In the genomic region with DNA sequence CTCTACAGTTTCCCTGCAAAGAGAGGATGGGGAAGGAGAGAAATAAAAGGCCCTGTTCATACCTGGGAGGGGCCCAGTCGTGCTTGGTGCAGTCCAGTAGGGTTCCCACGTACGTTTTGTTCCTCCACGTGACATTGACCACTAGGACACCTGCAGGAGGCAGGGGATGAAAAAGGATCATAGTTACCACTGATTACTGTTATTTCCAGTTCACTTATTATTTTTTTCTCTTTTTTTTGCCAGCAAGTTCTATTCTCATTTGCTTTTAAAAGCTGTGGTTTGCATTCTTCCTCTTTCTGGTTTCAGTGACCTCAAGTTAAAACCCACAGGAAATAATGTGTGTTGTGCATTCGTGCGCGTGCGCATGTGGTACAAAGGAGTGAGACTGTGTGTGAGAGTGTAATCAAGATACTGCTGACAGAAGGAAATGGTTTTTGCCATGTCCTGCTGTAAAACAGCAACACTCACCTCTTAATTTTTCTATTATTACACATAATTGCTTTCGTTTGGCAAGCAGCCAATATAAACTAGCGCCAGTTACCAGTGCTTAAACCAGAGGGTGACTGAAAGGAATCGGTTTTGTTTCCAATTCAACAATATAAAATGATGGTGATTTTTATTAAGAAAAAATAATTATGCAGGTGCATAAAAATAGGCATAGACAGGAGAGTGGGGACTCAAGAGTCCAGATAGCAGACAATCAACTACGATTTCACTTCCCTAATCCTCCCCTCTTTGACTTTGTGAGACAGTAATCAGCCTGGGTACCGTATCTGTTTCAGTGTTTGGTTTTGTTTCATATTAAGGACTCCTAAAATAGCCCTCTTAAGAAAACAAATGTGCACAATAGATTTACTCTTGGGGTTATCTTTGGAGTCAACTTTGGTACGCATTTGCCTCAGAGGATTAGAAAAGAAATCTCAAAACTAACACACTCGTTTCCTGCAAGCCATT, we compare ENCODE assay signal across 1 cellular context.
TF ChIP-seq lines count a peak whose summit lies in the region.

No MANE protein-coding gene starts in this region.

TF ChIP-seq in K562, 482 proteins besides CTCF, POLR2A, EP300 and RAD21 (continued from another document and continues in another):
- TF ChIP-seq C11orf30 (IDR thresholded peaks at IDR 0.05; ENCODE audit: low read depth) (peak; percentile 45; the same call in 1 of the 2 replicates), HMBOX1 (IDR thresholded peaks at IDR 0.05) (peak; percentile 46; the same call in 1 of the 2 replicates), HLTF (IDR thresholded peaks at IDR 0.05) (no peak), PTRF (tag; IDR thresholded peaks at IDR 0.05) (no peak), KLF16 (IDR thresholded peaks at IDR 0.05) (no peak), ZBTB1 (CRISPR knock-in tag; IDR thresholded peaks at IDR 0.05; ENCODE audit: borderline replicate concordance, low read depth) (peak; percentile 85; the same call in 1 of the 2 replicates), ARID1B (IDR thresholded peaks at IDR 0.05) (peak; percentile 15; the same call in 1 of the 2 replicates), NRF1 (conservative IDR thresholded peaks at IDR 0.05 in 1 of 2, IDR thresholded peaks at IDR 0.05 in 1 of 2) (peak; percentile 94 to 95), DDX20 (tag; IDR thresholded peaks at IDR 0.05; ENCODE audit: low read depth) (no peak), ETV6 (IDR thresholded peaks at IDR 0.05; ENCODE audit: borderline replicate concordance in 1 of 2, low read depth in 2 of 2, low read length in 1 of 2) (peak in 1 of 2 experiments; percentile 42; a peak in 1 of 4 replicates), ETV6 (CRISPR knock-in tag; IDR thresholded peaks at IDR 0.05; ENCODE audit: borderline replicate concordance) (no peak), MEIS2 (IDR thresholded peaks at IDR 0.05; ENCODE audit: partially characterized antibody) (peak; percentile 77), UBTF (IDR thresholded peaks at IDR 0.05; ENCODE audit: borderline replicate concordance in 1 of 2, low read depth in 2 of 2, low read length in 2 of 2) (no peak), CBFA2T3 (IDR thresholded peaks at IDR 0.05) (peak; percentile 48), GABPA (tag; conservative IDR thresholded peaks at IDR 0.05; ENCODE audit: low read depth) (peak; percentile 46; the same call in 1 of the 2 replicates), PTBP1 (IDR thresholded peaks at IDR 0.05; ENCODE audit: low read depth, low read length) (no peak), CBX8 (IDR thresholded peaks at IDR 0.05; ENCODE audit: borderline replicate concordance, extremely low read depth, low read depth, low read length, poor library complexity, severe bottlenecking) (no peak), ZEB2 (IDR thresholded peaks at IDR 0.05) (no peak), HDGF (IDR thresholded peaks at IDR 0.05) (no peak), ZSCAN32 (CRISPR knock-in tag; IDR thresholded peaks at IDR 0.05) (no peak), MGA (IDR thresholded peaks at IDR 0.05) (peak; percentile 52; the same call in 1 of the 2 replicates), HDAC3 (IDR thresholded peaks at IDR 0.05; ENCODE audit: borderline replicate concordance, partially characterized antibody) (no peak), KAT8 (IDR thresholded peaks at IDR 0.05; ENCODE audit: low read depth) (no peak), ZNF75A (CRISPR knock-in tag; IDR thresholded peaks at IDR 0.05) (no peak), POLR3G (IDR thresholded peaks at IDR 0.05; ENCODE audit: extremely low read depth, insufficient read length, insufficient replicate concordance) (no peak), SREBF2 (CRISPR knock-in tag; IDR thresholded peaks at IDR 0.05) (no peak), ZNF316 (IDR thresholded peaks at IDR 0.05) (peak; percentile 48; the same call in 1 of the 2 replicates), ESRRA (IDR thresholded peaks at IDR 0.05; ENCODE audit: borderline replicate concordance, low read depth) (peak; percentile 89; the same call in 1 of the 2 replicates), ZNF76 (CRISPR knock-in tag; IDR thresholded peaks at IDR 0.05; ENCODE audit: borderline replicate concordance) (no peak), L3MBTL2 (IDR thresholded peaks at IDR 0.05) (0 out of 2 replicates have a peak, but pooled peaks have one; percentile 27)
- TF ChIP-seq, protein P1, sequence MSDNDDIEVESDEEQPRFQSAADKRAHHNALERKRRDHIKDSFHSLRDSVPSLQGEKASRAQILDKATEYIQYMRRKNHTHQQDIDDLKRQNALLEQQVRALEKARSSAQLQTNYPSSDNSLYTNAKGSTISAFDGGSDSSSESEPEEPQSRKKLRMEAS (CRISPR knock-in tag; IDR thresholded peaks at IDR 0.05) = no peak
- TF ChIP-seq, protein P2, sequence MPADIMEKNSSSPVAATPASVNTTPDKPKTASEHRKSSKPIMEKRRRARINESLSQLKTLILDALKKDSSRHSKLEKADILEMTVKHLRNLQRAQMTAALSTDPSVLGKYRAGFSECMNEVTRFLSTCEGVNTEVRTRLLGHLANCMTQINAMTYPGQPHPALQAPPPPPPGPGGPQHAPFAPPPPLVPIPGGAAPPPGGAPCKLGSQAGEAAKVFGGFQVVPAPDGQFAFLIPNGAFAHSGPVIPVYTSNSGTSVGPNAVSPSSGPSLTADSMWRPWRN (IDR thresholded peaks at IDR 0.05; ENCODE audit: low read depth) = peak; percentile 92
- TF ChIP-seq, protein P3, sequence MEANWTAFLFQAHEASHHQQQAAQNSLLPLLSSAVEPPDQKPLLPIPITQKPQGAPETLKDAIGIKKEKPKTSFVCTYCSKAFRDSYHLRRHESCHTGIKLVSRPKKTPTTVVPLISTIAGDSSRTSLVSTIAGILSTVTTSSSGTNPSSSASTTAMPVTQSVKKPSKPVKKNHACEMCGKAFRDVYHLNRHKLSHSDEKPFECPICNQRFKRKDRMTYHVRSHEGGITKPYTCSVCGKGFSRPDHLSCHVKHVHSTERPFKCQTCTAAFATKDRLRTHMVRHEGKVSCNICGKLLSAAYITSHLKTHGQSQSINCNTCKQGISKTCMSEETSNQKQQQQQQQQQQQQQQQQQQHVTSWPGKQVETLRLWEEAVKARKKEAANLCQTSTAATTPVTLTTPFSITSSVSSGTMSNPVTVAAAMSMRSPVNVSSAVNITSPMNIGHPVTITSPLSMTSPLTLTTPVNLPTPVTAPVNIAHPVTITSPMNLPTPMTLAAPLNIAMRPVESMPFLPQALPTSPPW (CRISPR knock-in tag; IDR thresholded peaks at IDR 0.05) = peak; percentile 13; the same call in 1 of the 2 replicates
- TF ChIP-seq, protein P4, sequence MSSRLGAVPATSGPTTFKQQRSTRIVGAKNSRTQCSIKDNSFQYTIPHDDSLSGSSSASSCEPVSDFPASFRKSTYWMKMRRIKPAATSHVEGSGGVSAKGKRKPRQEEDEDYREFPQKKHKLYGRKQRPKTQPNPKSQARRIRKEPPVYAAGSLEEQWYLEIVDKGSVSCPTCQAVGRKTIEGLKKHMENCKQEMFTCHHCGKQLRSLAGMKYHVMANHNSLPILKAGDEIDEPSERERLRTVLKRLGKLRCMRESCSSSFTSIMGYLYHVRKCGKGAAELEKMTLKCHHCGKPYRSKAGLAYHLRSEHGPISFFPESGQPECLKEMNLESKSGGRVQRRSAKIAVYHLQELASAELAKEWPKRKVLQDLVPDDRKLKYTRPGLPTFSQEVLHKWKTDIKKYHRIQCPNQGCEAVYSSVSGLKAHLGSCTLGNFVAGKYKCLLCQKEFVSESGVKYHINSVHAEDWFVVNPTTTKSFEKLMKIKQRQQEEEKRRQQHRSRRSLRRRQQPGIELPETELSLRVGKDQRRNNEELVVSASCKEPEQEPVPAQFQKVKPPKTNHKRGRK (tag; IDR thresholded peaks at IDR 0.05) = no peak
